32 cellular contexts compared by ENCODE assay signal in genomic region chr19:8126008-8126407, GRCh38. TPM values are rescaled to one million over a fixed set of nuclear protein-coding genes. Genes with fewer than 3 reads are reported as not detected.
"Had no signal": no experiment of that assay in that cellular context is flagged by ENCODE, and none has a peak within 500 bp of the region (broad histone marks: within the 10 kb centered on the region; RNA-seq: fewer than 3 reads in every experiment).

No MANE protein-coding gene starts in this region.

- H3K9me3 ChIP-seq: MG63, SJCRH30 had no signal

- H3K36me3 Mint-ChIP-seq: activated naive CD8-positive, alpha-beta T cell treated with anti-CD3 and anti-CD28 coated beads for 36 hours had no signal

- H3K4me3 ChIP-seq: MG63, SJCRH30, SK-N-MC had no signal

- H3K27me3 ChIP-seq: brain microvascular endothelial cell, SJCRH30 had no signal

- H3K27me3 Mint-ChIP-seq: activated CD4-positive, alpha-beta memory T cell treated with anti-CD3 and anti-CD28 coated beads, Interleukin-2, amount 10 ng/mL, durations not matched to agents 7 days and 5 days; activated naive CD8-positive, alpha-beta T cell treated with anti-CD3 and anti-CD28 coated beads for 36 hours had no signal

- DNase-seq: activated CD4-positive, alpha-beta memory T cell treated with anti-CD3 and anti-CD28 coated beads, Interleukin-2, amount 10 ng/mL, durations not matched to agents 7 days and 5 days; activated CD4-positive, alpha-beta T cell treated with anti-CD3 and anti-CD28 coated beads for 4 hours; activated CD8-positive, alpha-beta memory T cell treated with anti-CD3 and anti-CD28 coated beads for 24 hours; activated effector memory CD4-positive, alpha-beta T cell treated with anti-CD3 and anti-CD28 coated beads, Interleukin-2, amount 50 U/mL, for 16 hours; activated naive CD4-positive, alpha-beta T cell; activated naive CD4-positive, alpha-beta T cell treated with anti-CD3 and anti-CD28 coated beads, Interleukin-2, amount 50 U/mL, for 16 hours; activated naive CD8-positive, alpha-beta T cell treated with anti-CD3 and anti-CD28 coated beads for 36 hours; activated T-cell treated with anti-CD3 and anti-CD28 coated beads, Interleukin-2, amount 50 U/mL, for 1 hour; activated T-cell treated with anti-CD3 and anti-CD28 coated beads, Interleukin-2, amount 50 U/mL, for 72 hours; amniotic stem cell; aorta; brain microvascular endothelial cell; central memory CD4-positive, alpha-beta T cell; Kasumi-1; KG1; MG63; NCI-H1048; NCI-H1105 treated with DMSO at 0.1 percent for 48 hours; NCI-H1436; NCI-H1694; NCI-H1930; NCI-H345; NCI-H524 treated with DMSO at 0.1 percent for 48 hours; SHP77; SJCRH30 had no signal

- ATAC-seq: activated CD4-positive, CD25-positive, alpha-beta regulatory T cell treated with anti-CD3 and anti-CD28 coated beads, Interleukin-2, amount 50 U/mL, for 24 hours; activated T-cell treated with anti-CD3 and anti-CD28 coated beads, Interleukin-2, amount 50 U/mL, for 72 hours; activated T-helper 17 cell treated with anti-CD3 and anti-CD28 coated beads, Interleukin-2, amount 50 U/mL, for 72 hours; Panc1 had no signal

- H3K4me1 Mint-ChIP-seq: activated CD4-positive, alpha-beta memory T cell treated with anti-CD3 and anti-CD28 coated beads, Interleukin-2, amount 10 ng/mL, durations not matched to agents 7 days and 5 days; activated naive CD8-positive, alpha-beta T cell treated with anti-CD3 and anti-CD28 coated beads for 36 hours; activated T-helper 17 cell treated with anti-CD3 and anti-CD28 coated beads, Interleukin-2, amount 50 U/mL, for 72 hours had no signal

- H3K36me3 ChIP-seq: brain microvascular endothelial cell, MG63, SJCRH30 had no signal

- H3K9me3 Mint-ChIP-seq: activated CD4-positive, alpha-beta memory T cell treated with anti-CD3 and anti-CD28 coated beads, Interleukin-2, amount 10 ng/mL, durations not matched to agents 7 days and 5 days; activated naive CD8-positive, alpha-beta T cell treated with anti-CD3 and anti-CD28 coated beads for 36 hours; activated T-cell treated with anti-CD3 and anti-CD28 coated beads, Interleukin-2, amount 50 U/mL, for 72 hours; activated T-helper 17 cell treated with anti-CD3 and anti-CD28 coated beads, Interleukin-2, amount 50 U/mL, for 72 hours; T-helper 1 cell treated with Interleukin-12 subunit alpha and Interleukin-12 subunit beta and Interleukin-4 antibody, amounts not matched to agents 30 μg/mL and 1 μg/mL, for 36 hours; T-helper 2 cell treated with Interferon-gamma antibody and Interleukin-4, amounts not matched to agents 5 μg/mL and 100 μg/mL, for 36 hours had no signal

- H3K27ac ChIP-seq: brain microvascular endothelial cell, SJCRH30, SK-N-MC had no signal

- H3K4me1 ChIP-seq: SJCRH30 had no signal

- H3K27ac Mint-ChIP-seq: activated CD4-positive, alpha-beta memory T cell treated with anti-CD3 and anti-CD28 coated beads, Interleukin-2, amount 10 ng/mL, durations not matched to agents 7 days and 5 days; activated naive CD8-positive, alpha-beta T cell treated with anti-CD3 and anti-CD28 coated beads for 36 hours; activated T-cell treated with anti-CD3 and anti-CD28 coated beads, Interleukin-2, amount 50 U/mL, for 72 hours; activated T-helper 17 cell treated with anti-CD3 and anti-CD28 coated beads, Interleukin-2, amount 50 U/mL, for 72 hours; T-helper 1 cell treated with Interleukin-12 subunit alpha and Interleukin-12 subunit beta and Interleukin-4 antibody, amounts not matched to agents 30 μg/mL and 1 μg/mL, for 36 hours; T-helper 2 cell treated with Interferon-gamma antibody and Interleukin-4, amounts not matched to agents 5 μg/mL and 100 μg/mL, for 36 hours had no signal

- H3K4me3 Mint-ChIP-seq: activated CD4-positive, alpha-beta memory T cell treated with anti-CD3 and anti-CD28 coated beads, Interleukin-2, amount 10 ng/mL, durations not matched to agents 7 days and 5 days; activated naive CD8-positive, alpha-beta T cell treated with anti-CD3 and anti-CD28 coated beads for 36 hours; activated T-cell treated with anti-CD3 and anti-CD28 coated beads, Interleukin-2, amount 50 U/mL, for 72 hours; activated T-helper 17 cell treated with anti-CD3 and anti-CD28 coated beads, Interleukin-2, amount 50 U/mL, for 72 hours; T-helper 1 cell treated with Interleukin-12 subunit alpha and Interleukin-12 subunit beta and Interleukin-4 antibody, amounts not matched to agents 30 μg/mL and 1 μg/mL, for 36 hours; T-helper 2 cell treated with Interferon-gamma antibody and Interleukin-4, amounts not matched to agents 5 μg/mL and 100 μg/mL, for 36 hours had no signal

RNA-seq across cellular contexts. Expression of gene FBN3, which starts 23.4 kb away (rescaled TPM):
- total RNA-seq: activated CD4-positive, alpha-beta memory T cell treated with anti-CD3 and anti-CD28 coated beads, Interleukin-2, amount 10 ng/mL, durations not matched to agents 7 days and 5 days; activated naive CD8-positive, alpha-beta T cell treated with anti-CD3 and anti-CD28 coated beads for 36 hours; activated T-cell treated with anti-CD3 and anti-CD28 coated beads, Interleukin-2, amount 50 U/mL, for 72 hours; aorta; RPMI7951 had no signal
